Comparison of ENCODE assay signal across 8 cellular contexts in genomic region chr6:43516367-43516696, GRCh38. TPM values are rescaled to one million over a fixed set of nuclear protein-coding genes. Genes with fewer than 3 reads are reported as not detected.
DNase-seq lines count a peak whose midpoint lies in the region; ATAC-seq, FAIRE-seq and TF ChIP-seq lines count a peak whose summit lies in the region.

No MANE protein-coding gene starts in this region.

- H3K27ac ChIP-seq in ACC112 (ENCODE audit: low read depth, low read length) (peak overlapping the region; percentile 63), colonic mucosa (peak overlapping the region; percentile 89)

- H3K4me1 ChIP-seq in ACC112 (ENCODE audit: control insufficient read depth, insufficient read depth, low read length, unreplicated experiment) (peaks cover 28% of the 10 kb centered on the region), colonic mucosa (peaks cover 19% of the 10 kb centered on the region), mucosa of stomach (ENCODE audit: control insufficient read depth, insufficient read depth, low read length) (peaks cover 29% of the 10 kb centered on the region)

- TF ChIP-seq CTCF in colonic mucosa (IDR thresholded peaks at IDR 0.05): no peak

- H3K4me3 ChIP-seq in ACC112 (ENCODE audit: low read depth, low read length): peak overlapping the region; percentile 91
- peak overlapping the region; percentile 97 for H3K4me3 ChIP-seq in colonic mucosa
- H3K4me3 ChIP-seq in mucosa of stomach (ENCODE audit: low read length): peak overlapping the region; percentile 86

- H3K27me3 ChIP-seq in ACC112 (ENCODE audit: insufficient read depth, low read length) (no peaks in the 10 kb centered on the region), colonic mucosa (no peaks in the 10 kb centered on the region), mucosa of stomach (ENCODE audit: control insufficient read depth, insufficient read depth, low read length) (no peaks in the 10 kb centered on the region)

- DNase-seq in colonic mucosa (no peak), NCI-H2171 treated with DMSO at 0.1 percent for 48 hours (lab: John Stamatoyannopoulos, UW) (no peak), frontal cortex (ENCODE audit: low spot score in 2 of 2) (no peak)

- peak overlapping the region; percentile 90 for H2AFZ ChIP-seq in ACC112 (ENCODE audit: low read length, unreplicated experiment)

- ATAC-seq in HG03196 (IDR thresholded peaks at IDR 0.05; ENCODE audit: unreplicated experiment) (peak; percentile 1), HG02884 (IDR thresholded peaks at IDR 0.05; ENCODE audit: unreplicated experiment) (no peak), HG03439 (IDR thresholded peaks at IDR 0.05; ENCODE audit: unreplicated experiment) (no peak)

- intact Hi-C loops in colonic mucosa (cut with DNase I): no loop called here

- peaks cover 55% of the 10 kb centered on the region for H3K79me2 ChIP-seq in ACC112 (ENCODE audit: control insufficient read depth, insufficient read depth, low read length, unreplicated experiment)

- H3K36me3 ChIP-seq in ACC112 (ENCODE audit: insufficient read depth, low read length) (peaks cover 34% of the 10 kb centered on the region), colonic mucosa (peaks cover 10% of the 10 kb centered on the region), mucosa of stomach (ENCODE audit: control insufficient read depth, insufficient read depth, low read length) (peaks cover 15% of the 10 kb centered on the region)

- H3K9me3 ChIP-seq in colonic mucosa (no peaks in the 10 kb centered on the region), mucosa of stomach (ENCODE audit: control insufficient read depth, low read length) (no peaks in the 10 kb centered on the region)

- H3K9ac ChIP-seq in colonic mucosa (ENCODE audit: low read depth in 2 of 2, low read length in 2 of 2) (peak overlapping the region; percentile 82 to 97), mucosa of stomach (ENCODE audit: low read length) (peak overlapping the region; percentile 95)

- FAIRE-seq in frontal cortex (lab: Jason Lieb, UNC): no peak

RNA-seq across cellular contexts. Expression of gene YIPF3, which starts 0.4 kb away (rescaled TPM):
- total RNA-seq in colonic mucosa (100 to 1,000 TPM; 121 to 129 TPM), frontal cortex (68.5 TPM)

RNA-seq across cellular contexts. Expression of gene POLR1C, which starts 0.6 kb away (rescaled TPM):
- total RNA-seq in colonic mucosa: 10 to 100 TPM; 28.1 to 41.8 TPM
- total RNA-seq in frontal cortex: 27.7 TPM

RNA-seq across cellular contexts. Expression of gene LRRC73, which starts 6.2 kb away (rescaled TPM):
- 1 to 10 TPM in 1 of 2 donors, under 1 TPM in 1; 0.77 to 1.1 TPM for total RNA-seq in colonic mucosa
- total RNA-seq in frontal cortex: 2.9 TPM

RNA-seq across cellular contexts. Expression of gene TJAP1, which starts 39.0 kb away (rescaled TPM):
- total RNA-seq in colonic mucosa (10 to 100 TPM; 18.6 to 26.4 TPM), frontal cortex (2.9 TPM)

RNA-seq across cellular contexts. Expression of gene XPO5, which starts 59.5 kb away (rescaled TPM):
- 10 to 100 TPM; 23.1 to 32.3 TPM for total RNA-seq in colonic mucosa
- 55.0 TPM for total RNA-seq in frontal cortex
